9 cellular contexts compared by ENCODE assay signal in genomic region chr12:123571343-123571813, GRCh38. TPM values are rescaled to one million over a fixed set of nuclear protein-coding genes. Genes with fewer than 3 reads are reported as not detected.
A peak's percentile ranks its signal among the peaks of the same experiment; 100 is the strongest.
DNase-seq lines count a peak whose midpoint lies in the region; ATAC-seq lines count a peak whose summit lies in the region.
"Had no signal": no experiment of that assay in that cellular context is flagged by ENCODE, and none has a peak within 500 bp of the region (broad histone marks: within the 10 kb centered on the region; RNA-seq: fewer than 3 reads in every experiment).

No MANE protein-coding gene starts in this region.

- no peak for ATAC-seq in HG02840 (IDR thresholded peaks at IDR 0.05; ENCODE audit: low FRiP score, unreplicated experiment)
- ATAC-seq in activated naive CD8-positive, alpha-beta T cell treated with anti-CD3 and anti-CD28 coated beads, Interleukin-2, amount 50 U/mL, for 24 hours: no peak
- ATAC-seq in GM21447 (IDR thresholded peaks at IDR 0.05; ENCODE audit: unreplicated experiment): no peak
- ATAC-seq in activated T-helper 17 cell treated with anti-CD3 and anti-CD28 coated beads, Interleukin-2, amount 50 U/mL, for 72 hours (replicated peaks): no peak

- no peak overlapping the region for H3K27ac Mint-ChIP-seq in activated naive CD8-positive, alpha-beta T cell treated with anti-CD3 and anti-CD28 coated beads, Interleukin-2, amount 50 U/mL, for 24 hours
- H3K27ac Mint-ChIP-seq in activated T-helper 17 cell treated with anti-CD3 and anti-CD28 coated beads, Interleukin-2, amount 50 U/mL, for 72 hours: no peak overlapping the region

- H3K4me1 Mint-ChIP-seq in activated naive CD8-positive, alpha-beta T cell treated with anti-CD3 and anti-CD28 coated beads, Interleukin-2, amount 50 U/mL, for 24 hours: peaks cover 4% of the 10 kb centered on the region
- peaks cover 5% of the 10 kb centered on the region for H3K4me1 Mint-ChIP-seq in activated T-helper 17 cell treated with anti-CD3 and anti-CD28 coated beads, Interleukin-2, amount 50 U/mL, for 72 hours

- H3K27me3 Mint-ChIP-seq in activated naive CD8-positive, alpha-beta T cell treated with anti-CD3 and anti-CD28 coated beads, Interleukin-2, amount 50 U/mL, for 24 hours: peaks cover 8% of the 10 kb centered on the region
- peaks cover 9% of the 10 kb centered on the region for H3K27me3 Mint-ChIP-seq in activated T-helper 17 cell treated with anti-CD3 and anti-CD28 coated beads, Interleukin-2, amount 50 U/mL, for 72 hours

- H3K36me3 Mint-ChIP-seq in activated naive CD8-positive, alpha-beta T cell treated with anti-CD3 and anti-CD28 coated beads, Interleukin-2, amount 50 U/mL, for 24 hours (ENCODE audit: low read depth): no peaks in the 10 kb centered on the region
- no peaks in the 10 kb centered on the region for H3K36me3 Mint-ChIP-seq in activated T-helper 17 cell treated with anti-CD3 and anti-CD28 coated beads, Interleukin-2, amount 50 U/mL, for 72 hours (ENCODE audit: low read depth)

- no peak overlapping the region for H3K4me3 Mint-ChIP-seq in activated naive CD8-positive, alpha-beta T cell treated with anti-CD3 and anti-CD28 coated beads, Interleukin-2, amount 50 U/mL, for 24 hours
- H3K4me3 Mint-ChIP-seq in activated T-helper 17 cell treated with anti-CD3 and anti-CD28 coated beads, Interleukin-2, amount 50 U/mL, for 72 hours: no peak overlapping the region

- no peaks in the 10 kb centered on the region for H3K9me3 Mint-ChIP-seq in activated naive CD8-positive, alpha-beta T cell treated with anti-CD3 and anti-CD28 coated beads, Interleukin-2, amount 50 U/mL, for 24 hours
- H3K9me3 Mint-ChIP-seq in activated T-helper 17 cell treated with anti-CD3 and anti-CD28 coated beads, Interleukin-2, amount 50 U/mL, for 72 hours: no peaks in the 10 kb centered on the region

- peak; percentile 26 for DNase-seq in DMS114 treated with DMSO at 0.1 percent for 48 hours (lab: John Stamatoyannopoulos, UW; ENCODE audit: unreplicated experiment)
- peak; percentile 80 for DNase-seq in NCI-H524 treated with DMSO at 0.1 percent for 48 hours (lab: John Stamatoyannopoulos, UW)
- peak; percentile 81 for DNase-seq in epidermal melanocyte (ENCODE audit: insufficient read length, low spot score)
- peak; percentile 15 for DNase-seq in mucosa of gallbladder (ENCODE audit: low spot score)
- no peak for DNase-seq in activated naive CD8-positive, alpha-beta T cell treated with anti-CD3 and anti-CD28 coated beads, Interleukin-2, amount 50 U/mL, for 24 hours
- DNase-seq: activated CD4-positive, CD25-positive, alpha-beta regulatory T cell had no signal

RNA-seq across cellular contexts. Expression of gene TMED2, which starts 13.0 kb away (rescaled TPM):
- 258 TPM for total RNA-seq in mucosa of gallbladder
- total RNA-seq in activated T-helper 17 cell treated with anti-CD3 and anti-CD28 coated beads, Interleukin-2, amount 50 U/mL, for 72 hours: 100 to 1,000 TPM; 107 to 177 TPM

RNA-seq across cellular contexts. Expression of gene DDX55, which starts 30.5 kb away (rescaled TPM):
- 12.7 TPM for total RNA-seq in mucosa of gallbladder
- total RNA-seq in activated T-helper 17 cell treated with anti-CD3 and anti-CD28 coated beads, Interleukin-2, amount 50 U/mL, for 72 hours: 10 to 100 TPM; 28.8 to 51.6 TPM

RNA-seq across cellular contexts. Expression of gene RILPL1, which starts 37.9 kb away (rescaled TPM):
- total RNA-seq in mucosa of gallbladder: 13.4 TPM
- total RNA-seq in activated T-helper 17 cell treated with anti-CD3 and anti-CD28 coated beads, Interleukin-2, amount 50 U/mL, for 72 hours: 1 to 10 TPM; 3.2 to 3.5 TPM
